In the genomic region with DNA sequence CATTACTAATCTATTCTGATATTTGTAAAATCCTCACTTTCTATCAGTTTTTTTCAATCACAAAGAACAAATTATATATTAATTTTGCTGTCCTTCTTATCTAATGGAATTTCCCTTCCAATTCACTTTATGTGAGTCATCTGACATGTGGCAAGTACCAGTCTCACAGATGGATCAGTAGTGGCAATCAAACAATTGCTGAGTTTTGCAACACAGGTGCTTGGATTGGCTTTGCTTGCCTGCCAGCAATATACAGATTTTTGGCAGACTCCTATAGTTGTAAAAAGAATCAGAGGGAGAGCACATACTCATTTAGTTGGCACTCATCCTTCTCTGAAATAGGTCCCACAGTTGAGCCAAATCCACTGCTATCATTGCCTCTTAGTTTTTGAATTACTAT, we compare ENCODE assay signal across 19 cellular contexts.
DNase-seq lines count a peak whose midpoint lies in the region; ATAC-seq, FAIRE-seq and TF ChIP-seq lines count a peak whose summit lies in the region.
"Had no signal": no experiment of that assay in that cellular context is flagged by ENCODE, and none has a peak within 500 bp of the region (broad histone marks: within the 10 kb centered on the region; RNA-seq: fewer than 3 reads in every experiment).

No MANE protein-coding gene starts in this region.

- H3K9ac ChIP-seq in PC-3 (ENCODE audit: low read length) (no peak overlapping the region), smooth muscle cell (ENCODE audit: low read depth) (no peak overlapping the region)

- intact Hi-C loops in PC-3 (cut with micrococcal nuclease) (no loop called here), pancreas (cut with DNase I) (no loop called here)

- ATAC-seq in PC-3 (peak; percentile 75), pancreas (peak in 3 of 4 donors; percentile 46 to 67 (median 65))
- ATAC-seq: activated T-cell treated with anti-CD3 and anti-CD28 coated beads, Interleukin-2, amount 50 U/mL, for 72 hours; natural killer cell; psoas muscle; stimulated activated naive CD8-positive, alpha-beta T cell treated with anti-CD3 and anti-CD28 coated beads, Interleukin-15, Interleukin-2, amounts not matched to agents 100 U/mL and 50 U/mL, for 24 hours had no signal

- H3K4me3 ChIP-seq in PC-3 (ENCODE audit: low read length) (no peak overlapping the region), epithelial cell of esophagus (ENCODE audit: low read length) (no peak overlapping the region), pancreas (no peak overlapping the region), smooth muscle cell (no peak overlapping the region)
- H3K4me3 ChIP-seq: PC-9, psoas muscle had no signal

- POLR2A ChIA-PET in PC-3 (lab: Charles Lee; ENCODE audit: unreplicated experiment), result no interaction called here

- DNase-seq in HT1080 (ENCODE audit: low read depth) (peak; percentile 51), PC-3 (peak; percentile 83), epithelial cell of esophagus (ENCODE audit: low read depth) (peak; percentile 51), pancreas (no peak), NCI-H748 (lab: John Stamatoyannopoulos, UW; ENCODE audit: unreplicated experiment) (no peak), smooth muscle cell (lab: John Stamatoyannopoulos, UW; ENCODE audit: unreplicated experiment) (no peak), NCI-H345 treated with DMSO at 0.1 percent for 48 hours (lab: John Stamatoyannopoulos, UW; ENCODE audit: unreplicated experiment) (no peak)
- DNase-seq: activated CD4-positive, alpha-beta memory T cell treated with anti-CD3 and anti-CD28 coated beads for 36 hours; activated naive CD8-positive, alpha-beta T cell treated with anti-CD3 and anti-CD28 coated beads, Interleukin-2, amount 10 ng/mL, durations not matched to agents 7 days and 5 days; activated T-cell treated with anti-CD3 and anti-CD28 coated beads, Interleukin-2, amount 50 U/mL, for 72 hours; central memory CD4-positive, alpha-beta T cell; DMS79 treated with DMSO at 0.1 percent for 48 hours; natural killer cell; NCI-H1417 treated with DMSO at 0.1 percent for 48 hours; NCI-H524 treated with DMSO at 0.1 percent for 48 hours; psoas muscle; stimulated activated naive CD8-positive, alpha-beta T cell treated with anti-CD3 and anti-CD28 coated beads, Interleukin-15, Interleukin-2, amounts not matched to agents 100 U/mL and 50 U/mL, for 24 hours; trophoblast cell had no signal

- H3K79me2 ChIP-seq in PC-3 (ENCODE audit: low read length) (no peaks in the 10 kb centered on the region), smooth muscle cell (ENCODE audit: low read depth) (no peaks in the 10 kb centered on the region)

- no peak for FAIRE-seq in pancreas (lab: Jason Lieb, UNC)

- H3K9me2 ChIP-seq in PC-3 (replicated peaks; ENCODE audit: low read length), result no peaks in the 10 kb centered on the region

- H3K27ac ChIP-seq in PC-3 (ENCODE audit: low read length), result peak overlapping the region; percentile 75
- no peak overlapping the region for H3K27ac ChIP-seq in pancreas
- no peak overlapping the region for H3K27ac ChIP-seq in smooth muscle cell (ENCODE audit: low read depth)
- H3K27ac ChIP-seq: PC-9, psoas muscle had no signal

- BruUV-seq in PC-3 (replicated peaks; lab: Mats Ljungman, UMichigan), result no TSS peak

- H3K27me3 ChIP-seq in PC-3 (ENCODE audit: low read length) (no peaks in the 10 kb centered on the region), pancreas (no peaks in the 10 kb centered on the region), smooth muscle cell (ENCODE audit: low read depth) (no peaks in the 10 kb centered on the region)

- H3F3A ChIP-seq in PC-3 (ENCODE audit: low read length, unreplicated experiment) (peaks cover 5% of the 10 kb centered on the region), smooth muscle cell (ENCODE audit: low read depth) (no peaks in the 10 kb centered on the region)

- H2AFZ ChIP-seq in PC-3 (ENCODE audit: low read length) (no peak overlapping the region), smooth muscle cell (ENCODE audit: low read depth) (no peak overlapping the region)
- H2AFZ ChIP-seq: PC-9 had no signal

- H3K4me2 ChIP-seq in PC-3 (ENCODE audit: low read length) (peak overlapping the region; percentile 17; the same call in 1 of the 2 replicates), smooth muscle cell (no peak overlapping the region)
- H3K4me2 ChIP-seq: PC-9 had no signal

- H3K9me3 ChIP-seq in PC-3 (ENCODE audit: low read length) (no peaks in the 10 kb centered on the region), pancreas (no peaks in the 10 kb centered on the region), smooth muscle cell (replicated peaks; ENCODE audit: low read depth) (no peaks in the 10 kb centered on the region)
- H3K9me3 ChIP-seq: psoas muscle had no signal

- TF ChIP-seq CTCF in PC-3 (conservative IDR thresholded peaks at IDR 0.05; ENCODE audit: low read depth, low read length) (no peak), epithelial cell of esophagus (IDR thresholded peaks at IDR 0.05; ENCODE audit: insufficient read depth, low read depth, low read length, missing control alignments) (no peak), pancreas (IDR thresholded peaks at IDR 0.05) (no peak), smooth muscle cell (IDR thresholded peaks at IDR 0.05; ENCODE audit: borderline replicate concordance, insufficient read depth, poor library complexity, severe bottlenecking) (no peak)

- peaks cover 30% of the 10 kb centered on the region for H3K4me1 ChIP-seq in PC-3 (ENCODE audit: insufficient read depth, low read length)
- no peaks in the 10 kb centered on the region for H3K4me1 ChIP-seq in pancreas
- no peaks in the 10 kb centered on the region for H3K4me1 ChIP-seq in smooth muscle cell (ENCODE audit: low read depth)
- H3K4me1 ChIP-seq: psoas muscle had no signal

- H3K36me3 ChIP-seq in PC-3 (ENCODE audit: low read depth, low read length) (no peaks in the 10 kb centered on the region), pancreas (no peaks in the 10 kb centered on the region), smooth muscle cell (ENCODE audit: low read depth) (no peaks in the 10 kb centered on the region)

- H4K20me1 ChIP-seq in PC-3 (ENCODE audit: low read length) (no peaks in the 10 kb centered on the region), smooth muscle cell (ENCODE audit: low read depth) (no peaks in the 10 kb centered on the region)

- CTCF ChIA-PET in PC-3 (lab: Charles Lee), result interaction anchor here (0.7 kb wide), 1 partner anchor 128 kb away, joined by 3 read pairs; no protein-coding TSS in a partner anchor

Comparison
In these comparisons a context has a peak if more than half of its experiments do, and no peak if none do; other contexts are left out.
1. DNase-seq: peak in HT1080 (single experiment), PC-3 (single experiment) and epithelial cell of esophagus (single experiment); none in pancreas (0 of 6), NCI-H748 (single experiment), smooth muscle cell (single experiment) and NCI-H345 treated with DMSO at 0.1 percent for 48 hours (single experiment).